Comparison of ENCODE assay signal across 9 cellular contexts in genomic region chr18:72859088-72859487, GRCh38. TPM values are rescaled to one million over a fixed set of nuclear protein-coding genes. Genes with fewer than 3 reads are reported as not detected.
"Had no signal": no experiment of that assay in that cellular context is flagged by ENCODE, and none has a peak within 500 bp of the region (broad histone marks: within the 10 kb centered on the region; RNA-seq: fewer than 3 reads in every experiment).

No MANE protein-coding gene starts in this region.

- ATAC-seq: GM12878 had no signal

- DNase-seq: GDM1, GF-D8 had no signal

- FAIRE-seq: G401.6, GM12878, GM12891, GM12892, GM18507, GM19239 had no signal

- H3K4me3 ChIP-seq: GM12878 had no signal

RNA-seq across cellular contexts. Expression of gene NETO1, which starts 8.7 kb away (rescaled TPM):
- total RNA-seq: G401, GM12878 had no signal
